Comparison of ENCODE assay signal across 8 cellular contexts in genomic region chr16:79767597-79768280, GRCh38.
DNase-seq lines count a peak whose midpoint lies in the region; ATAC-seq and TF ChIP-seq lines count a peak whose summit lies in the region.

No MANE protein-coding gene starts in this region.

- CTCF ChIA-PET in MCF 10A (lab: Yijun Ruan, JAX) = interaction anchor here (0.6 to 1.5 kb wide), 6 partner anchors 10 to 601 kb away, joined by 3 read pairs; no protein-coding TSS in a partner anchor

- POLR2A ChIA-PET in MCF 10A (lab: Yijun Ruan, JAX) = interaction anchor here (0.5 to 1.7 kb wide), 3 partner anchors 15 to 1543 kb away, joined by 3 to 6 read pairs (median 4); no protein-coding TSS in a partner anchor

- H3K27ac Mint-ChIP-seq in MCF 10A (ENCODE audit: low read depth, unreplicated experiment) (no peak overlapping the region), mesothelial cell of epicardium (peak overlapping the region; percentile 99)

- ATAC-seq in HG03108 (IDR thresholded peaks at IDR 0.05; ENCODE audit: unreplicated experiment) (no peak), HG03378 (IDR thresholded peaks at IDR 0.05; ENCODE audit: unreplicated experiment) (no peak)

- DNase-seq in T47D (ENCODE audit: low read depth in 1 of 2, low spot score in 1 of 2) (peak; percentile 13 to 16), MCF 10A (ENCODE audit: unreplicated experiment) (no peak), mesothelial cell of epicardium (ENCODE audit: low spot score in 2 of 2, unreplicated experiment in 2 of 2) (no peak), A172 (ENCODE audit: low spot score) (no peak), NCI-H1436 treated with DMSO at 0.1 percent for 48 hours (lab: John Stamatoyannopoulos, UW) (no peak)

- H3K27ac ChIP-seq in cingulate gyrus (ENCODE audit: low read depth, low read length) = peak overlapping the region; percentile 75

- peaks cover 10% of the 10 kb centered on the region for H3K4me1 Mint-ChIP-seq in MCF 10A (ENCODE audit: insufficient read depth, unreplicated experiment)
- H3K4me1 Mint-ChIP-seq in mesothelial cell of epicardium = peaks cover 46% of the 10 kb centered on the region

- no TSS peak for BruUV-seq in MCF 10A (replicated peaks; lab: Mats Ljungman, UMichigan)

- H3K36me3 Mint-ChIP-seq in MCF 10A (ENCODE audit: insufficient read depth, unreplicated experiment) = no peaks in the 10 kb centered on the region
- H3K36me3 Mint-ChIP-seq in mesothelial cell of epicardium = no peaks in the 10 kb centered on the region

- no peaks in the 10 kb centered on the region for H3K9me3 Mint-ChIP-seq in MCF 10A (ENCODE audit: unreplicated experiment)
- no peaks in the 10 kb centered on the region for H3K9me3 Mint-ChIP-seq in mesothelial cell of epicardium

- no peak overlapping the region for H3K4me3 Mint-ChIP-seq in MCF 10A (ENCODE audit: unreplicated experiment)
- H3K4me3 Mint-ChIP-seq in mesothelial cell of epicardium = peak overlapping the region; percentile 34

- H3K27me3 Mint-ChIP-seq in MCF 10A (ENCODE audit: insufficient read depth, unreplicated experiment) (no peaks in the 10 kb centered on the region), mesothelial cell of epicardium (ENCODE audit: low read depth) (no peaks in the 10 kb centered on the region)

- intact Hi-C loops in MCF 10A (cut with micrococcal nuclease) = no loop called here

- TF ChIP-seq CTCF in MCF 10A (IDR thresholded peaks at IDR 0.05; ENCODE audit: unreplicated experiment) (no peak), mesothelial cell of epicardium (IDR thresholded peaks at IDR 0.05; ENCODE audit: unreplicated experiment) (no peak)

- in situ Hi-C loops in T47D (cut with HindIII; ENCODE audit: low pct_unique_long_range_greater_than_20kb, low sequenced_read_pairs) = no loop called here

Comparison
In these comparisons a context has a peak if more than half of its experiments do, and no peak if none do; other contexts are left out.
1. DNase-seq: peak in T47D (2 of 2); none in MCF 10A (single experiment), mesothelial cell of epicardium (0 of 2), A172 (single experiment) and NCI-H1436 treated with DMSO at 0.1 percent for 48 hours (single experiment).